In the genomic region with DNA sequence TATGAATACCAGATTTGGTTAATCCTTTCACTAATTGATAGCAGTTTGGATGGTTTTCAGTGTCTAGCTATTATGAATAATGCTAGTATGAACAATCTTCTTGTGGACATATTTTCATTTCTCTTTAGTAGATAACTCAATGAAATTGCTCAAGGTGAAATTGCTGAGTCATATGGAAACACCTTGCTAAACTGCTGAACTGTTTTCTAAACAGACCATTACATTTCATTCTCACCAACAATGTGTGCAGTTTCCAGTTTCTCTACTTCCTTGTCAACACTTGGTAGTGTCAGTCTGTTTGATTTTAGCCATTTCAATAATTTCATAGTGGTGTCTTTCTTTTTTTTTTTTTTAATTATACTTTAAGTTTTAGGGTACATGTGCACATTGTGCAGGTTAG, we compare ENCODE assay signal across 23 cellular contexts.
DNase-seq lines count a peak whose midpoint lies in the region; ATAC-seq, FAIRE-seq and TF ChIP-seq lines count a peak whose summit lies in the region.
"Had no signal": no experiment of that assay in that cellular context is flagged by ENCODE, and none has a peak within 500 bp of the region (broad histone marks: within the 10 kb centered on the region; RNA-seq: fewer than 3 reads in every experiment).

No MANE protein-coding gene starts in this region.

- H4K5ac ChIP-seq in H1 (ENCODE audit: insufficient read length, low read depth, low read length), result no peak overlapping the region

- H2BK20ac ChIP-seq in H1 (ENCODE audit: low read length), result no peak overlapping the region

- H3K23ac ChIP-seq in H1 (ENCODE audit: insufficient read length), result no peak overlapping the region

- no peak overlapping the region for H2BK12ac ChIP-seq in H1 (ENCODE audit: low read depth, low read length)

- no peaks in the 10 kb centered on the region for H3K27me3 ChIP-seq in H1 (replicated peaks in 1 of 4; ENCODE audit: control insufficient read depth in 3 of 4, extremely low read depth in 1 of 4, insufficient read depth in 3 of 4, low read length in 3 of 4)
- H3K27me3 ChIP-seq in effector memory CD4-positive, alpha-beta T cell (replicated peaks; ENCODE audit: control insufficient read depth, insufficient read depth, low read length, poor library complexity, severe bottlenecking), result no peaks in the 10 kb centered on the region
- H3K27me3 ChIP-seq: BE2C, BLaER1 had no signal

- no peaks in the 10 kb centered on the region for H3K4me1 ChIP-seq in A549
- no peaks in the 10 kb centered on the region for H3K4me1 ChIP-seq in H1 (replicated peaks in 1 of 4; ENCODE audit: control insufficient read depth in 3 of 4, insufficient read depth in 4 of 4, low read length in 3 of 4)
- H3K4me1 ChIP-seq in effector memory CD4-positive, alpha-beta T cell (ENCODE audit: control insufficient read depth, insufficient read depth, low read length, poor library complexity, severe bottlenecking), result no peaks in the 10 kb centered on the region
- H3K4me1 ChIP-seq: BE2C, BLaER1, Caco-2 had no signal

- FAIRE-seq in A549 (lab: Jason Lieb, UNC), result no peak
- FAIRE-seq in H1 (lab: Jason Lieb, UNC), result no peak
- FAIRE-seq: G401.6, GM12891, GM19239 had no signal

- H3K14ac ChIP-seq in H1 (ENCODE audit: insufficient read length), result no peak overlapping the region

- no peak overlapping the region for H3K27ac Mint-ChIP-seq in activated T-helper 17 cell treated with anti-CD3 and anti-CD28 coated beads, Interleukin-2, amount 50 U/mL, for 72 hours
- H3K27ac Mint-ChIP-seq: CD14-positive monocyte; CD4-positive, alpha-beta memory T cell; CD4-positive, CD25-positive, alpha-beta regulatory T cell had no signal

- peaks cover 4% of the 10 kb centered on the region for H3K27me3 Mint-ChIP-seq in activated T-helper 17 cell treated with anti-CD3 and anti-CD28 coated beads, Interleukin-2, amount 50 U/mL, for 72 hours
- H3K27me3 Mint-ChIP-seq: CD4-positive, alpha-beta memory T cell; CD4-positive, CD25-positive, alpha-beta regulatory T cell had no signal

- no peak overlapping the region for H3K4me2 ChIP-seq in A549
- H3K4me2 ChIP-seq in H1 (ENCODE audit: insufficient read depth in 1 of 2, low read depth in 2 of 2, low read length in 2 of 2), result no peak overlapping the region
- H3K4me2 ChIP-seq: BLaER1 had no signal

- POLR2A ChIA-PET in A549 (lab: Yijun Ruan, JAX), result no interaction called here
- POLR2A ChIA-PET in H1 (lab: Charles Lee; ENCODE audit: partially characterized antibody), result no interaction called here

- H3K27ac ChIP-seq in A549 (no peak overlapping the region), H1 (ENCODE audit: low read depth, low read length) (no peak overlapping the region)
- no peak overlapping the region for H3K27ac ChIP-seq in effector memory CD4-positive, alpha-beta T cell (ENCODE audit: insufficient read depth, low read length, poor library complexity, severe bottlenecking)
- H3K27ac ChIP-seq: 22Rv1, BLaER1 had no signal

- no peaks in the 10 kb centered on the region for H3K79me2 ChIP-seq in H1 (ENCODE audit: control insufficient read depth in 1 of 2, insufficient read depth in 2 of 2, low read length in 2 of 2)

- no peaks in the 10 kb centered on the region for H3K9me3 ChIP-seq in A549
- no peaks in the 10 kb centered on the region for H3K9me3 ChIP-seq in H1 (ENCODE audit: insufficient read depth in 2 of 2, low read depth in 1 of 2, low read length in 1 of 2)
- no peaks in the 10 kb centered on the region for H3K9me3 ChIP-seq in effector memory CD4-positive, alpha-beta T cell (ENCODE audit: control insufficient read depth, low read length)
- H3K9me3 ChIP-seq: BE2C, BLaER1, Caco-2 had no signal

- TF ChIP-seq EP300 in A549 (IDR thresholded peaks at IDR 0.05) (no peak), H1 (IDR thresholded peaks at IDR 0.05; ENCODE audit: borderline replicate concordance in 1 of 2, low read depth in 2 of 2, low read length in 2 of 2) (no peak)

- TF ChIP-seq POLR2A in A549 (IDR thresholded peaks at IDR 0.05; ENCODE audit: low read length), result no peak
- no peak for TF ChIP-seq POLR2A in H1 (IDR thresholded peaks at IDR 0.05; ENCODE audit: control extremely low read depth in 1 of 2, low read depth in 2 of 2, low read length in 2 of 2)

- no peak overlapping the region for H3K56ac ChIP-seq in H1 (replicated peaks; ENCODE audit: insufficient read length, low read depth, low read length)

- no peak overlapping the region for H2BK15ac ChIP-seq in H1 (ENCODE audit: low read length)

- CTCF ChIA-PET in A549 (lab: Yijun Ruan, JAX) (no interaction called here), H1 (lab: Charles Lee; ENCODE audit: partially characterized antibody) (no interaction called here)

- H3K9ac ChIP-seq in H1 (replicated peaks in 1 of 4; ENCODE audit: extremely low read depth in 1 of 4, low read depth in 3 of 4, low read length in 3 of 4), result no peak overlapping the region
- H3K9ac ChIP-seq: BLaER1 had no signal

- no peaks in the 10 kb centered on the region for H3K4me1 Mint-ChIP-seq in activated T-helper 17 cell treated with anti-CD3 and anti-CD28 coated beads, Interleukin-2, amount 50 U/mL, for 72 hours
- H3K4me1 Mint-ChIP-seq: CD14-positive monocyte; CD4-positive, alpha-beta memory T cell; CD4-positive, CD25-positive, alpha-beta regulatory T cell had no signal

- H3K36me3 Mint-ChIP-seq in activated T-helper 17 cell treated with anti-CD3 and anti-CD28 coated beads, Interleukin-2, amount 50 U/mL, for 72 hours (ENCODE audit: low read depth), result no peaks in the 10 kb centered on the region
- H3K36me3 Mint-ChIP-seq: CD14-positive monocyte; CD4-positive, alpha-beta memory T cell; CD4-positive, CD25-positive, alpha-beta regulatory T cell had no signal

- H3K79me1 ChIP-seq in H1 (ENCODE audit: low read depth, low read length), result no peaks in the 10 kb centered on the region

- H2BK120ac ChIP-seq in H1 (replicated peaks; ENCODE audit: low read depth, low read length), result no peak overlapping the region

- no peak overlapping the region for H3K4me3 Mint-ChIP-seq in activated T-helper 17 cell treated with anti-CD3 and anti-CD28 coated beads, Interleukin-2, amount 50 U/mL, for 72 hours
- H3K4me3 Mint-ChIP-seq: CD14-positive monocyte; CD4-positive, alpha-beta memory T cell; CD4-positive, CD25-positive, alpha-beta regulatory T cell had no signal

- DNase-seq in DMS53 (lab: John Stamatoyannopoulos, UW) (peak; percentile 10), DMS53 treated with DMSO at 0.1 percent for 48 hours (lab: John Stamatoyannopoulos, UW; ENCODE audit: unreplicated experiment) (no peak), A549 (ENCODE audit: low read depth in 1 of 2, low spot score in 1 of 2) (no peak), H1 (ENCODE audit: low read depth in 1 of 2, low spot score in 2 of 2) (no peak), EL (no peak)
- DNase-seq in effector memory CD4-positive, alpha-beta T cell, result no peak
- DNase-seq in stimulated activated CD4-positive, alpha-beta T cell treated with anti-CD3 and anti-CD28 coated beads, Interleukin-4, amount 100 ng/mL, for 24 hours, result no peak
- DNase-seq: ACHN; BE2C; C1 segment of cervical spinal cord; Caco-2; Calu3; CD4-positive, alpha-beta memory T cell; CD4-positive, CD25-positive, alpha-beta regulatory T cell; DND-41; GF-D8 had no signal

- no peak overlapping the region for H4K91ac ChIP-seq in H1 (replicated peaks; ENCODE audit: insufficient read length, low read length)

- H3K9me3 Mint-ChIP-seq in activated T-helper 17 cell treated with anti-CD3 and anti-CD28 coated beads, Interleukin-2, amount 50 U/mL, for 72 hours, result no peaks in the 10 kb centered on the region

- H3K36me3 ChIP-seq in H1 (ENCODE audit: control insufficient read depth in 2 of 4, insufficient read depth in 4 of 4, low read length in 3 of 4), result no peaks in the 10 kb centered on the region
- no peaks in the 10 kb centered on the region for H3K36me3 ChIP-seq in effector memory CD4-positive, alpha-beta T cell (ENCODE audit: control insufficient read depth, insufficient read depth, low read length)
- H3K36me3 ChIP-seq: BE2C, BLaER1 had no signal

- H3K4me3 ChIP-seq in A549 (no peak overlapping the region), H1 (ENCODE audit: extremely low read depth in 1 of 4, insufficient read depth in 2 of 4, low read depth in 3 of 4, low read length in 4 of 4) (no peak overlapping the region)
- no peak overlapping the region for H3K4me3 ChIP-seq in effector memory CD4-positive, alpha-beta T cell (ENCODE audit: insufficient read depth, low read depth, low read length, poor library complexity, severe bottlenecking)
- H3K4me3 ChIP-seq: BLaER1 had no signal

- H3K4ac ChIP-seq in H1 (replicated peaks; ENCODE audit: insufficient read length, low read depth, low read length), result no peak overlapping the region

- no peak overlapping the region for H4K8ac ChIP-seq in H1 (ENCODE audit: extremely low read depth, insufficient read depth, low read length)

- no peaks in the 10 kb centered on the region for H4K20me1 ChIP-seq in H1 (replicated peaks in 1 of 2; ENCODE audit: control insufficient read depth in 1 of 2, insufficient read depth in 2 of 2, low read length in 2 of 2)
- H4K20me1 ChIP-seq: BLaER1 had no signal

- no peak overlapping the region for H2AFZ ChIP-seq in H1 (ENCODE audit: low read length)

- no peak overlapping the region for H3K18ac ChIP-seq in H1 (ENCODE audit: extremely low read depth, low read length)

- H3K23me2 ChIP-seq in H1 (ENCODE audit: low read depth, low read length), result no peaks in the 10 kb centered on the region

- TF ChIP-seq CTCF in A549 (IDR thresholded peaks at IDR 0.05) (no peak), H1 (IDR thresholded peaks at IDR 0.05; ENCODE audit: control extremely low read depth in 1 of 3, insufficient read depth in 1 of 3, low read depth in 1 of 3, low read length in 3 of 3) (no peak)

- no peak overlapping the region for H2AK5ac ChIP-seq in H1 (ENCODE audit: low read depth, low read length)

- TF ChIP-seq RAD21 in A549 (conservative IDR thresholded peaks at IDR 0.05 in 1 of 2, IDR thresholded peaks at IDR 0.05 in 1 of 2) (no peak), H1 (IDR thresholded peaks at IDR 0.05 in 1 of 2, conservative IDR thresholded peaks at IDR 0.05 in 1 of 2; ENCODE audit: low read depth in 2 of 2, low read length in 2 of 2) (no peak)

- no peak for ATAC-seq in A549
- peak; percentile 21 for ATAC-seq in activated T-helper 17 cell treated with anti-CD3 and anti-CD28 coated beads, Interleukin-2, amount 50 U/mL, for 72 hours (replicated peaks)

- no peak overlapping the region for H2BK5ac ChIP-seq in H1 (ENCODE audit: low read depth, low read length)

TF ChIP-seq in A549, 52 proteins besides CTCF, POLR2A, EP300 and RAD21 (continues in another document):
- TF ChIP-seq HEYL (CRISPR knock-in tag; IDR thresholded peaks at IDR 0.05) (no peak), EHF (CRISPR knock-in tag; IDR thresholded peaks at IDR 0.05) (no peak)

TF ChIP-seq in H1, 55 proteins besides CTCF, POLR2A, EP300 and RAD21:
- TF ChIP-seq BACH1 (IDR thresholded peaks at IDR 0.05; ENCODE audit: low read length) (0 out of 2 replicates have a peak, but pooled peaks have one; percentile 34), TEAD4 (IDR thresholded peaks at IDR 0.05; ENCODE audit: low read depth, low read length) (no peak), JUN (IDR thresholded peaks at IDR 0.05; ENCODE audit: low read depth, low read length) (no peak), EGR1 (IDR thresholded peaks at IDR 0.05; ENCODE audit: borderline replicate concordance, low read depth, low read length) (no peak)
